1 cellular context compared by ENCODE assay signal in genomic region chr7:43653891-43654504, GRCh38.
TF ChIP-seq lines count a peak whose summit lies in the region.

No MANE protein-coding gene starts in this region.

TF ChIP-seq in IMR-90, 13 proteins besides CTCF, POLR2A, EP300 and RAD21 (continued from another document):
- TF ChIP-seq NFE2L2 (IDR thresholded peaks at IDR 0.05; ENCODE audit: low read depth, low read length) (no peak), RCOR1 (IDR thresholded peaks at IDR 0.05; ENCODE audit: insufficient replicate concordance, low read length) (no peak), CEBPB (IDR thresholded peaks at IDR 0.05; ENCODE audit: low read depth, low read length) (no peak), FOS (IDR thresholded peaks at IDR 0.05; ENCODE audit: low read depth, low read length) (no peak)
